In genomic region chr3:180467177-180467576, GRCh38 we compare ENCODE assay signal across 16 cellular contexts.
A peak's percentile ranks its signal among the peaks of the same experiment; 100 is the strongest.
DNase-seq lines count a peak whose midpoint lies in the region; ATAC-seq, FAIRE-seq and TF ChIP-seq lines count a peak whose summit lies in the region.
"Had no signal": no experiment of that assay in that cellular context is flagged by ENCODE, and none has a peak within 500 bp of the region (broad histone marks: within the 10 kb centered on the region; RNA-seq: fewer than 3 reads in every experiment).

No MANE protein-coding gene starts in this region.

- H3K27me3 Mint-ChIP-seq in CD8-positive, alpha-beta T cell (ENCODE audit: low read depth): no peaks in the 10 kb centered on the region

- ATAC-seq in foreskin keratinocyte (peak; percentile 77), GM18858 (IDR thresholded peaks at IDR 0.05; ENCODE audit: unreplicated experiment) (no peak)
- no peak for ATAC-seq in CD8-positive, alpha-beta T cell

- CTCF ChIA-PET in CD8-positive, alpha-beta T cell (lab: Charles Lee): no interaction called here

- no peak overlapping the region for H3K4me3 Mint-ChIP-seq in CD8-positive, alpha-beta T cell
- H3K4me3 Mint-ChIP-seq: H9 had no signal

- no peaks in the 10 kb centered on the region for H3K9me3 ChIP-seq in CD8-positive, alpha-beta T cell (ENCODE audit: low read length)
- H3K9me3 ChIP-seq: BLaER1 had no signal

- no peaks in the 10 kb centered on the region for H3K4me1 Mint-ChIP-seq in CD8-positive, alpha-beta T cell (ENCODE audit: low read depth)
- H3K4me1 Mint-ChIP-seq: H9 had no signal

- POLR2A ChIA-PET in CD8-positive, alpha-beta T cell (lab: Charles Lee): no interaction called here

- H3K27ac ChIP-seq in foreskin keratinocyte: peak overlapping the region; percentile 77
- no peak overlapping the region for H3K27ac ChIP-seq in CD8-positive, alpha-beta T cell (ENCODE audit: low read depth, low read length)
- H3K27ac ChIP-seq: BLaER1, HL-60 had no signal

- peaks cover 16% of the 10 kb centered on the region for H3K4me1 ChIP-seq in foreskin keratinocyte
- no peaks in the 10 kb centered on the region for H3K4me1 ChIP-seq in CD8-positive, alpha-beta T cell (ENCODE audit: insufficient read depth, low read length)
- H3K4me1 ChIP-seq: BLaER1 had no signal

- no peaks in the 10 kb centered on the region for H3K36me3 Mint-ChIP-seq in CD8-positive, alpha-beta T cell

- H3K4me3 ChIP-seq in bronchial epithelial cell (ENCODE audit: low read depth, low read length): no peak overlapping the region
- no peak overlapping the region for H3K4me3 ChIP-seq in CD8-positive, alpha-beta T cell (ENCODE audit: low read depth, low read length)
- H3K4me3 ChIP-seq: BLaER1 had no signal

- FAIRE-seq in bronchial epithelial cell (lab: Jason Lieb, UNC): no peak
- FAIRE-seq: GM12891 had no signal

- TF ChIP-seq CTCF in bronchial epithelial cell (IDR thresholded peaks at IDR 0.05; ENCODE audit: insufficient read depth, low read length, severe bottlenecking): no peak
- no peak for TF ChIP-seq CTCF in foreskin keratinocyte (conservative IDR thresholded peaks at IDR 0.05)
- no peak for TF ChIP-seq CTCF in CD8-positive, alpha-beta T cell (IDR thresholded peaks at IDR 0.05)

- H3K27me3 ChIP-seq in bronchial epithelial cell (ENCODE audit: control insufficient read depth, insufficient read depth, low read length): no peaks in the 10 kb centered on the region
- H3K27me3 ChIP-seq in foreskin keratinocyte: no peaks in the 10 kb centered on the region
- H3K27me3 ChIP-seq in CD8-positive, alpha-beta T cell (ENCODE audit: insufficient read depth, low read length): no peaks in the 10 kb centered on the region
- H3K27me3 ChIP-seq: BLaER1 had no signal

- H3K36me3 ChIP-seq in bronchial epithelial cell (ENCODE audit: control insufficient read depth, insufficient read depth, low read length): no peaks in the 10 kb centered on the region
- no peaks in the 10 kb centered on the region for H3K36me3 ChIP-seq in CD8-positive, alpha-beta T cell (ENCODE audit: insufficient read depth, low read length)
- H3K36me3 ChIP-seq: BLaER1 had no signal

- peak; percentile 43 for DNase-seq in HCEC 1CT
- peak; percentile 39 for DNase-seq in HT1080 (ENCODE audit: low read depth)
- DNase-seq in bronchial epithelial cell (ENCODE audit: low read depth): peak; percentile 78
- DNase-seq in foreskin keratinocyte: peak; percentile 34 to 72
- no peak for DNase-seq in NCI-H1694 treated with DMSO at 0.1 percent for 48 hours (lab: John Stamatoyannopoulos, UW)
- no peak for DNase-seq in stimulated activated CD4-positive, alpha-beta T cell treated with anti-CD3 and anti-CD28 coated beads, Interleukin-2, amount 100 ng/mL, for 48 hours
- no peak for DNase-seq in CD8-positive, alpha-beta T cell
- DNase-seq: AML-193, DMS53, GOT3, H9, KBM-7 had no signal

- peaks cover 6% of the 10 kb centered on the region for H3K9me3 Mint-ChIP-seq in CD8-positive, alpha-beta T cell
- H3K9me3 Mint-ChIP-seq: H9 had no signal

- intact Hi-C loops in CD8-positive, alpha-beta T cell (cut with DNase I, micrococcal nuclease): no loop called here

- no peak overlapping the region for H3K27ac Mint-ChIP-seq in CD8-positive, alpha-beta T cell
- H3K27ac Mint-ChIP-seq: H9 had no signal

Comparison
In these comparisons a context has a peak if more than half of its experiments do, and no peak if none do; other contexts are left out.
1. DNase-seq: peak in HCEC 1CT (single experiment), HT1080 (single experiment), bronchial epithelial cell (single experiment) and foreskin keratinocyte (2 of 2); none in NCI-H1694 treated with DMSO at 0.1 percent for 48 hours (single experiment), stimulated activated CD4-positive, alpha-beta T cell treated with anti-CD3 and anti-CD28 coated beads, Interleukin-2, amount 100 ng/mL, for 48 hours (0 of 2) and CD8-positive, alpha-beta T cell (0 of 7).